Comparison of ENCODE assay signal across 11 cellular contexts in genomic region chr19:1872807-1873523, GRCh38. TPM values are rescaled to one million over a fixed set of nuclear protein-coding genes. Genes with fewer than 3 reads are reported as not detected.
DNase-seq lines count a peak whose midpoint lies in the region; ATAC-seq and TF ChIP-seq lines count a peak whose summit lies in the region.
"Had no signal": no experiment of that assay in that cellular context is flagged by ENCODE, and none has a peak within 500 bp of the region (broad histone marks: within the 10 kb centered on the region; RNA-seq: fewer than 3 reads in every experiment).

No MANE protein-coding gene starts in this region.

- BruUV-seq in MCF 10A (replicated peaks; lab: Mats Ljungman, UMichigan): no TSS peak

- intact Hi-C loops in MCF 10A (cut with micrococcal nuclease): loop anchor here (5.0 kb wide), 1 partner anchor 34 kb away; the partner anchor contains the start of genes ADAT3 and SCAMP4
- intact Hi-C loops in tibial artery (cut with DNase I; ENCODE audit: low total_unique reads): no loop called here

- H3K4me3 Mint-ChIP-seq in activated naive CD4-positive, alpha-beta T cell treated with anti-CD3 and anti-CD28 coated beads, Interleukin-2, amount 10 ng/mL, durations not matched to agents 7 days and 5 days: peak overlapping the region; percentile 23
- H3K4me3 Mint-ChIP-seq in MCF 10A (ENCODE audit: unreplicated experiment): peak overlapping the region; percentile 99

- peaks cover 45% of the 10 kb centered on the region for H3K4me1 Mint-ChIP-seq in activated naive CD4-positive, alpha-beta T cell treated with anti-CD3 and anti-CD28 coated beads, Interleukin-2, amount 10 ng/mL, durations not matched to agents 7 days and 5 days
- peaks cover 7% of the 10 kb centered on the region for H3K4me1 Mint-ChIP-seq in MCF 10A (ENCODE audit: insufficient read depth, unreplicated experiment)

- POLR2A ChIA-PET in MCF 10A (lab: Yijun Ruan, JAX): interaction anchor here (0.6 to 3.3 kb wide), 4 partner anchors 8 to 541 kb away, joined by 3 to 26 read pairs (median 8); no protein-coding TSS in a partner anchor

- TF ChIP-seq CTCF in MCF 10A (IDR thresholded peaks at IDR 0.05; ENCODE audit: unreplicated experiment) (no peak), tibial artery (IDR thresholded peaks at IDR 0.05) (no peak)

- no peak for DNase-seq in activated naive CD4-positive, alpha-beta T cell treated with anti-CD3 and anti-CD28 coated beads, Interleukin-2, amount 10 ng/mL, durations not matched to agents 7 days and 5 days
- DNase-seq in activated naive CD4-positive, alpha-beta T cell (lab: John Stamatoyannopoulos, UW): no peak
- no peak for DNase-seq in MCF 10A (ENCODE audit: unreplicated experiment)
- no peak for DNase-seq in tibial artery
- DNase-seq in NCI-H524 (lab: John Stamatoyannopoulos, UW): no peak
- DNase-seq in NCI-H1105 treated with DMSO at 0.1 percent for 48 hours (lab: John Stamatoyannopoulos, UW): no peak
- DNase-seq: effector CD4-positive, alpha-beta T cell; NCI-H1092 treated with DMSO at 0.1 percent for 48 hours; PC-9 had no signal

- ATAC-seq in HG03571 (IDR thresholded peaks at IDR 0.05; ENCODE audit: unreplicated experiment): no peak

- H3K4me3 ChIP-seq in mucosa of stomach (ENCODE audit: low read length) (peak overlapping the region; percentile 26), tibial artery (peak overlapping the region in 1 of 2 donors; percentile 94)
- H3K4me3 ChIP-seq: PC-9 had no signal

- H3K27ac ChIP-seq in tibial artery: peak overlapping the region; percentile 5 to 60
- H3K27ac ChIP-seq: PC-9 had no signal

- peak overlapping the region; percentile 62 for H3K27ac Mint-ChIP-seq in activated naive CD4-positive, alpha-beta T cell treated with anti-CD3 and anti-CD28 coated beads, Interleukin-2, amount 10 ng/mL, durations not matched to agents 7 days and 5 days
- peak overlapping the region; percentile 91 for H3K27ac Mint-ChIP-seq in MCF 10A (ENCODE audit: low read depth, unreplicated experiment)

- H3K36me3 ChIP-seq in mucosa of stomach (ENCODE audit: control insufficient read depth, insufficient read depth, low read length) (no peaks in the 10 kb centered on the region), tibial artery (peaks cover 0 to 13% (median 4%) of the 10 kb centered on the region in 3 donors)

- no peaks in the 10 kb centered on the region for H3K9me3 Mint-ChIP-seq in activated naive CD4-positive, alpha-beta T cell treated with anti-CD3 and anti-CD28 coated beads, Interleukin-2, amount 10 ng/mL, durations not matched to agents 7 days and 5 days
- H3K9me3 Mint-ChIP-seq in MCF 10A (ENCODE audit: unreplicated experiment): no peaks in the 10 kb centered on the region

- H3K9me3 ChIP-seq in mucosa of stomach (ENCODE audit: control insufficient read depth, low read length) (no peaks in the 10 kb centered on the region), tibial artery (no peaks in the 10 kb centered on the region)

- H3K27me3 Mint-ChIP-seq in activated naive CD4-positive, alpha-beta T cell treated with anti-CD3 and anti-CD28 coated beads, Interleukin-2, amount 10 ng/mL, durations not matched to agents 7 days and 5 days: peaks cover 4% of the 10 kb centered on the region
- no peaks in the 10 kb centered on the region for H3K27me3 Mint-ChIP-seq in MCF 10A (ENCODE audit: insufficient read depth, unreplicated experiment)

- H3K27me3 ChIP-seq in mucosa of stomach (ENCODE audit: control insufficient read depth, insufficient read depth, low read length): no peaks in the 10 kb centered on the region
- H3K27me3 ChIP-seq in tibial artery: no peaks in the 10 kb centered on the region

- H3K4me1 ChIP-seq in mucosa of stomach (ENCODE audit: control insufficient read depth, insufficient read depth, low read length): peaks cover 37% of the 10 kb centered on the region
- H3K4me1 ChIP-seq in tibial artery: peaks cover 0 to 51% (median 32%) of the 10 kb centered on the region in 4 donors

- peaks cover 35% of the 10 kb centered on the region for H3K36me3 Mint-ChIP-seq in activated naive CD4-positive, alpha-beta T cell treated with anti-CD3 and anti-CD28 coated beads, Interleukin-2, amount 10 ng/mL, durations not matched to agents 7 days and 5 days
- peaks cover 31% of the 10 kb centered on the region for H3K36me3 Mint-ChIP-seq in MCF 10A (ENCODE audit: insufficient read depth, unreplicated experiment)

- CTCF ChIA-PET in activated naive CD4-positive, alpha-beta T cell treated with anti-CD3 and anti-CD28 coated beads, Interleukin-2, amount 10 ng/mL, durations not matched to agents 7 days and 5 days (lab: Charles Lee): no interaction called here
- CTCF ChIA-PET in MCF 10A (lab: Yijun Ruan, JAX): interaction anchor here (1.2 kb wide), 1 partner anchor 8 kb away, joined by 3 read pairs; no protein-coding TSS in a partner anchor

- H3K9ac ChIP-seq in mucosa of stomach (ENCODE audit: low read length): peak overlapping the region; percentile 76

RNA-seq across cellular contexts. Expression of gene KLF16, which starts 9.6 kb away (rescaled TPM):
- total RNA-seq in MCF 10A (2022): 27.0 and 45.5 TPM in 2 replicates

RNA-seq across cellular contexts. Expression of gene ABHD17A, which starts 12.3 kb away (rescaled TPM):
- 38.9 and 39.5 TPM in 2 replicates for total RNA-seq in MCF 10A (2022)

RNA-seq across cellular contexts. Expression of gene REXO1, which starts 24.7 kb away (rescaled TPM):
- total RNA-seq in MCF 10A (2022): 28.7 and 36.4 TPM in 2 replicates

RNA-seq across cellular contexts. Expression of gene ADAT3, which starts 32.2 kb away (rescaled TPM):
- 6.8 and 6.9 TPM in 2 replicates for total RNA-seq in MCF 10A (2022)

RNA-seq across cellular contexts. Expression of gene SCAMP4, which starts 32.2 kb away (rescaled TPM):
- 48.7 and 67.2 TPM in 2 replicates for total RNA-seq in MCF 10A (2022)
